In genomic region chr1:25020851-25021585, GRCh38 we compare ENCODE assay signal across 13 cellular contexts.
DNase-seq lines count a peak whose midpoint lies in the region; ATAC-seq, FAIRE-seq and TF ChIP-seq lines count a peak whose summit lies in the region.
"Had no signal": no experiment of that assay in that cellular context is flagged by ENCODE, and none has a peak within 500 bp of the region (broad histone marks: within the 10 kb centered on the region; RNA-seq: fewer than 3 reads in every experiment).

No MANE protein-coding gene starts in this region.

- H4K20me1 ChIP-seq in HepG2 (ENCODE audit: insufficient read depth, low read length) (no peaks in the 10 kb centered on the region), OCI-LY7 (ENCODE audit: insufficient read depth, low read length) (no peaks in the 10 kb centered on the region)

- no peak overlapping the region for H3K27ac ChIP-seq in HepG2 (ENCODE audit: extremely low read length, insufficient read depth, low read length)
- no peak overlapping the region for H3K27ac ChIP-seq in right lobe of liver
- peak overlapping the region; percentile 80 for H3K27ac ChIP-seq in OCI-LY7 (ENCODE audit: low read depth, low read length, poor library complexity, severe bottlenecking)
- peak overlapping the region; percentile 67 for H3K27ac ChIP-seq in brain microvascular endothelial cell
- H3K27ac ChIP-seq: GM23248 had no signal

- TF ChIP-seq CTCF in HepG2 (CRISPR knock-in tag; IDR thresholded peaks at IDR 0.05), result no peak
- no peak for TF ChIP-seq CTCF in right lobe of liver (IDR thresholded peaks at IDR 0.05)
- TF ChIP-seq CTCF in OCI-LY7 (conservative IDR thresholded peaks at IDR 0.05; ENCODE audit: low read length), result no peak
- TF ChIP-seq CTCF in brain microvascular endothelial cell (IDR thresholded peaks at IDR 0.05; ENCODE audit: low read depth, low read length, missing control alignments), result no peak

- no peak for FAIRE-seq in HepG2 (lab: Jason Lieb, UNC)

- peak overlapping the region; percentile 49 for H3K4me3 Mint-ChIP-seq in stimulated activated naive CD8-positive, alpha-beta T cell treated with anti-CD3 and anti-CD28 coated beads, Interleukin-15, amount 100 ng/mL, for 72 hours

- H3K9ac ChIP-seq in HepG2 (ENCODE audit: insufficient read depth, low read depth, low read length), result no peak overlapping the region
- H3K9ac ChIP-seq: GM23248 had no signal

- POLR2A ChIA-PET in HepG2 (lab: Yijun Ruan, JAX), result no interaction called here
- POLR2A ChIA-PET in OCI-LY7 (lab: Charles Lee), result interaction anchor here (1.2 kb wide), 1 partner anchor 18 kb away, joined by 3 read pairs; no protein-coding TSS in a partner anchor

- no peak for TF ChIP-seq EP300 in HepG2 (IDR thresholded peaks at IDR 0.05; ENCODE audit: low read depth in 2 of 2, low read length in 2 of 2)
- no peak for TF ChIP-seq EP300 in HepG2 (CRISPR knock-in tag; IDR thresholded peaks at IDR 0.05; ENCODE audit: borderline replicate concordance)

- intact Hi-C loops in HepG2 (cut with micrococcal nuclease; ENCODE audit: unreplicated experiment), result no loop called here
- intact Hi-C loops in right lobe of liver (cut with DNase I), result loop anchor here in 1 of 2 donors (10.0 kb wide), 1 partner anchor 86 kb away; the partner anchor contains the start of gene RUNX3
- intact Hi-C loops in OCI-LY7 (cut with micrococcal nuclease; ENCODE audit: unreplicated experiment), result no loop called here

- no peaks in the 10 kb centered on the region for H3K9me2 ChIP-seq in OCI-LY7 (ENCODE audit: insufficient read depth, low read length)

- no peaks in the 10 kb centered on the region for H3K36me3 ChIP-seq in HepG2 (replicated peaks in 1 of 2; ENCODE audit: control insufficient read depth in 1 of 2, insufficient read depth in 2 of 2, low read length in 2 of 2)
- H3K36me3 ChIP-seq in right lobe of liver, result no peaks in the 10 kb centered on the region
- H3K36me3 ChIP-seq in OCI-LY7 (ENCODE audit: insufficient read depth, low read length), result no peaks in the 10 kb centered on the region
- H3K36me3 ChIP-seq in brain microvascular endothelial cell (replicated peaks), result no peaks in the 10 kb centered on the region
- H3K36me3 ChIP-seq: esophagus squamous epithelium had no signal

- no peak for TF ChIP-seq RAD21 in HepG2 (CRISPR knock-in tag; IDR thresholded peaks at IDR 0.05)

- no peaks in the 10 kb centered on the region for H3K27me3 Mint-ChIP-seq in stimulated activated naive CD8-positive, alpha-beta T cell treated with anti-CD3 and anti-CD28 coated beads, Interleukin-15, amount 100 ng/mL, for 72 hours

- ATAC-seq in HepG2 (no peak; the same call in 1 of the 3 replicates), right lobe of liver (no peak), HG03025 (IDR thresholded peaks at IDR 0.05; ENCODE audit: low FRiP score, unreplicated experiment) (no peak)
- no peak for ATAC-seq in stimulated activated naive CD8-positive, alpha-beta T cell treated with anti-CD3 and anti-CD28 coated beads, Interleukin-15, amount 100 ng/mL, for 72 hours

- H3K4me3 ChIP-seq in HepG2 (replicated peaks in 1 of 3; ENCODE audit: insufficient read depth in 1 of 3, low read depth in 2 of 3, low read length in 3 of 3) (no peak overlapping the region; a peak in 2 of 6 replicates), right lobe of liver (no peak overlapping the region), OCI-LY7 (ENCODE audit: low read depth, low read length, poor library complexity, severe bottlenecking) (no peak overlapping the region), brain microvascular endothelial cell (ENCODE audit: low read depth, low read length) (no peak overlapping the region)
- H3K4me3 ChIP-seq: esophagus squamous epithelium, GM23248 had no signal

- CTCF ChIA-PET in HepG2 (lab: Yijun Ruan, JAX; ENCODE audit: low intra/inter-chr PET ratio, low total read pairs), result no interaction called here
- CTCF ChIA-PET in OCI-LY7 (lab: Charles Lee; ENCODE audit: unreplicated experiment), result no interaction called here

- H2AFZ ChIP-seq in HepG2 (ENCODE audit: low read length) (no peak overlapping the region), OCI-LY7 (ENCODE audit: low read length) (no peak overlapping the region)
- H2AFZ ChIP-seq: GM23248 had no signal

- H3K4me1 ChIP-seq in HepG2 (ENCODE audit: insufficient read depth, low read length) (peaks cover 25% of the 10 kb centered on the region), right lobe of liver (no peaks in the 10 kb centered on the region), OCI-LY7 (ENCODE audit: insufficient read depth, low read length, poor library complexity, severe bottlenecking) (peaks cover 59% of the 10 kb centered on the region)

- no peaks in the 10 kb centered on the region for H3K9me3 ChIP-seq in HepG2 (ENCODE audit: low read length)
- no peaks in the 10 kb centered on the region for H3K9me3 ChIP-seq in right lobe of liver
- no peaks in the 10 kb centered on the region for H3K9me3 ChIP-seq in OCI-LY7 (ENCODE audit: low read length)
- H3K9me3 ChIP-seq: esophagus squamous epithelium had no signal

- H3K27ac Mint-ChIP-seq in stimulated activated naive CD8-positive, alpha-beta T cell treated with anti-CD3 and anti-CD28 coated beads, Interleukin-15, amount 100 ng/mL, for 72 hours, result peak overlapping the region; percentile 98

- WGBS in HepG2 (ENCODE audit: low lambda C conversion rate), result 10% methylated on average over 5 of the region's 22 CpGs
- 73% methylated on average over 3 of the region's 22 CpGs for WGBS in right lobe of liver (ENCODE audit: insufficient coverage, low coverage, low lambda C conversion rate, missing lambda C conversion rate)

- TF ChIP-seq POLR2A in HepG2 (IDR thresholded peaks at IDR 0.05; ENCODE audit: insufficient read depth in 1 of 2, low read depth in 2 of 2, low read length in 2 of 2) (no peak), right lobe of liver (IDR thresholded peaks at IDR 0.05) (no peak)

- DNase-seq in HepG2 (ENCODE audit: low spot score) (no peak), right lobe of liver (no peak), OCI-LY7 (ENCODE audit: low spot score) (no peak), brain microvascular endothelial cell (no peak), NCI-H1105 (lab: John Stamatoyannopoulos, UW) (no peak), DMS 273 treated with DMSO at 0.1 percent for 48 hours (lab: John Stamatoyannopoulos, UW) (no peak)
- peak in 1 of 2 donors; percentile 32 for DNase-seq in stimulated activated naive CD8-positive, alpha-beta T cell treated with anti-CD3 and anti-CD28 coated beads, Interleukin-15, amount 100 ng/mL, for 72 hours
- DNase-seq: AML-193, esophagus squamous epithelium, GM23248, NCI-H146, SW 1271 had no signal

- H3K27me3 ChIP-seq in HepG2 (ENCODE audit: control insufficient read depth in 1 of 2, insufficient read depth in 2 of 2, low read length in 2 of 2), result peaks cover 5% of the 10 kb centered on the region in 2 experiments; a peak in 2 of 5 replicates
- no peaks in the 10 kb centered on the region for H3K27me3 ChIP-seq in right lobe of liver
- H3K27me3 ChIP-seq in brain microvascular endothelial cell (replicated peaks), result no peaks in the 10 kb centered on the region

- BruUV-seq in HepG2 (replicated peaks; lab: Mats Ljungman, UMichigan), result no TSS peak
- no TSS peak for BruUV-seq in OCI-LY7 (replicated peaks; lab: Mats Ljungman, UMichigan)

- peak overlapping the region; percentile 15; the same call in 1 of the 2 replicates for H3K4me2 ChIP-seq in HepG2 (ENCODE audit: low read depth, low read length)
- H3K4me2 ChIP-seq in OCI-LY7 (ENCODE audit: low read length), result peak overlapping the region; percentile 77

- H3K4me1 Mint-ChIP-seq in stimulated activated naive CD8-positive, alpha-beta T cell treated with anti-CD3 and anti-CD28 coated beads, Interleukin-15, amount 100 ng/mL, for 72 hours, result peaks cover 59% of the 10 kb centered on the region

- no peaks in the 10 kb centered on the region for H3K79me2 ChIP-seq in HepG2 (ENCODE audit: insufficient read depth, low read length)
- no peaks in the 10 kb centered on the region for H3K79me2 ChIP-seq in OCI-LY7 (ENCODE audit: insufficient read depth, low read depth, low read length)

- in situ Hi-C loops in HepG2 (cut with HindIII; ENCODE audit: extremely low pct_ligation_motif_present, low pct_unique_long_range_greater_than_20kb), result no loop called here
- in situ Hi-C loops in brain microvascular endothelial cell (cut with HindIII; ENCODE audit: low pct_ligation_motif_present, low sequenced_read_pairs), result no loop called here

- H3K9me3 Mint-ChIP-seq in stimulated activated naive CD8-positive, alpha-beta T cell treated with anti-CD3 and anti-CD28 coated beads, Interleukin-15, amount 100 ng/mL, for 72 hours, result no peaks in the 10 kb centered on the region

TF ChIP-seq in HepG2, 621 proteins besides CTCF, POLR2A, EP300 and RAD21:
- TF ChIP-seq PHF20 (CRISPR knock-in tag; IDR thresholded peaks at IDR 0.05) (no peak), HMGXB4 (CRISPR knock-in tag; IDR thresholded peaks at IDR 0.05; ENCODE audit: borderline replicate concordance in 1 of 2, low read depth in 1 of 2) (0 out of 4 replicates have a peak, but pooled peaks of 1 of the 2 experiments have one; percentile 4), E2F2 (CRISPR knock-in tag; IDR thresholded peaks at IDR 0.05; ENCODE audit: borderline replicate concordance) (no peak), PCBP1 (IDR thresholded peaks at IDR 0.05; ENCODE audit: borderline replicate concordance, low read depth, low read length) (0 out of 2 replicates have a peak, but pooled peaks have one; percentile 26), ZFX (CRISPR knock-in tag; IDR thresholded peaks at IDR 0.05; ENCODE audit: low read depth) (0 out of 2 replicates have a peak, but pooled peaks have one; percentile 14)

Comparison
In these comparisons a context has a peak if more than half of its experiments do, and no peak if none do; other contexts are left out.
1. H3K27ac ChIP-seq: peak in OCI-LY7 (single experiment) and brain microvascular endothelial cell (single experiment); none in HepG2 (single experiment) and right lobe of liver (0 of 3).